ENCODE assay signal across 26 cellular contexts in genomic region chr1:95627244-95627643, GRCh38.
"Had no signal": no experiment of that assay in that cellular context is flagged by ENCODE, and none has a peak within 500 bp of the region (broad histone marks: within the 10 kb centered on the region; RNA-seq: fewer than 3 reads in every experiment).

No MANE protein-coding gene starts in this region.

- H3K4me1 ChIP-seq: colonic mucosa, gastroesophageal sphincter had no signal

- H3K27ac ChIP-seq: colonic mucosa, gastroesophageal sphincter, neutrophil, ovary, skin epidermis, thoracic aorta had no signal

- H3K36me3 ChIP-seq: colonic mucosa, gastroesophageal sphincter, neutrophil, ovary, thoracic aorta had no signal

- H3K9me3 ChIP-seq: colonic mucosa, gastroesophageal sphincter, neutrophil, ovary, thoracic aorta had no signal

- ATAC-seq: activated naive CD8-positive, alpha-beta T cell treated with anti-CD3 and anti-CD28 coated beads, Interleukin-2, amount 50 U/mL, for 24 hours; activated T-helper 17 cell treated with anti-CD3 and anti-CD28 coated beads, Interleukin-2, amount 50 U/mL, for 72 hours; gastroesophageal sphincter; left cardiac atrium; left ventricle myocardium superior; sciatic nerve; stimulated activated naive CD8-positive, alpha-beta T cell treated with anti-CD3 and anti-CD28 coated beads, Interleukin-15, Interleukin-2, amounts not matched to agents 100 U/mL and 50 U/mL, for 24 hours; WTC11 had no signal

- DNase-seq: activated CD4-positive, alpha-beta memory T cell treated with anti-CD3 and anti-CD28 coated beads, Interleukin-2, amount 10 ng/mL, durations not matched to agents 7 days and 5 days; activated CD4-positive, alpha-beta T cell treated with anti-CD3 and anti-CD28 coated beads for 1 hour; activated CD4-positive, alpha-beta T cell treated with anti-CD3 and anti-CD28 coated beads, Interleukin-2, amount 10 ng/mL, durations not matched to agents 7 days and 5 days; activated CD8-positive, alpha-beta memory T cell treated with anti-CD3 and anti-CD28 coated beads, Interleukin-2, amount 50 U/mL, for 48 hours; activated naive CD8-positive, alpha-beta T cell treated with anti-CD3 and anti-CD28 coated beads, Interleukin-2, amount 50 U/mL, for 24 hours; activated T-cell treated with anti-CD3 and anti-CD28 coated beads, Interleukin-2, amount 50 U/mL, for 24 hours; anterior cingulate cortex; cerebellar nuclear complex; colonic mucosa; effector CD8-positive, alpha-beta T cell; hippocampal formation; left cardiac atrium; left ventricle myocardium superior; ovary; retina; stimulated activated CD4-positive, alpha-beta T cell treated with anti-CD3 and anti-CD28 coated beads, Interleukin-12 subunit alpha, Interleukin-12 subunit beta, amount 100 ng/mL, for 4 hours; stimulated activated CD4-positive, alpha-beta T cell treated with anti-CD3 and anti-CD28 coated beads, Interleukin-4, amount 100 ng/mL, for 1 hour; stimulated activated naive CD8-positive, alpha-beta T cell treated with anti-CD3 and anti-CD28 coated beads, Interleukin-15, Interleukin-2, amounts not matched to agents 100 U/mL and 50 U/mL, for 24 hours; trophoblast cell had no signal

- H3K4me3 ChIP-seq: colonic mucosa, gastroesophageal sphincter, ovary, skin epidermis, thoracic aorta had no signal

- H3K27me3 ChIP-seq: colonic mucosa, gastroesophageal sphincter, neutrophil, ovary had no signal
